8 cellular contexts compared by ENCODE assay signal in the genomic region with DNA sequence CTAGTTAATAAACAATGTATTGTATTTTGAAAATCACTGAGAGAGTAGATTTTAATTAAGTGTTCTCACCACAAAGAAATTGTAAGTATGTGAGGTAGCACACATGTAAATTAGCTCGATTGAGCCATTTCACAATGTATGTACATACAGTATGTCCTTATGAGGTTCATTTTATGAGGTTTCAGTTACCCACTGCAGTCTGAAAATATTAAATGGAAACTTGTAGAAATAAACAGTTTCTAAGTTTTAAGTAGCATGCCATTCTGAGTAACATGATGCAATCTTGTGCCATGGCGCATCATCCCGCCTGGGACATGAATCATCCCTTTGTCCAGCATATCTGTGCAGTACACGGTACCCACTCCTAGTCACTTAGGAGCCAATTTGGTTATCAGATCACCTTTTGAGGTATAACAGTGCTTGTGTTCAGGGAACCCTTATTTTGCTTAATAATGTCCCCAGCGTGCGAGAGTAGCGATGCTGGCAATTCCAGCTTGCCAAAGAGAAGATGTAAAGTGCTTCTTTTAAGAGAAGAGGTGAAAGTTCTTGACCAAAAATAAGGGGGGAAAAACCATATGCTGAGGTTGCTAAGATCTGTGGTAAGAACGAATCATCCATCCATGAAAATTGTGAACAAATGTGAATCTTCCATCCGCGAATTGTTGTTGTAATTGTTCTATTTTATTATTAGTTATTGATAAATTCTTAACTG.
DNase-seq lines count a peak whose midpoint lies in the region; ATAC-seq lines count a peak whose summit lies in the region.

No MANE protein-coding gene starts in this region.

- H3K9me3 ChIP-seq in iPS-20b (ENCODE audit: insufficient read depth, low read depth, low read length), result no peaks in the 10 kb centered on the region

- H3K36me3 ChIP-seq in iPS-20b (ENCODE audit: insufficient read depth, low read depth, low read length), result no peaks in the 10 kb centered on the region

- H3K4me3 ChIP-seq in iPS-20b (ENCODE audit: low read length), result no peak overlapping the region

- no peak overlapping the region for H3K27ac ChIP-seq in iPS-20b (ENCODE audit: low read length)

- DNase-seq in activated naive CD4-positive, alpha-beta T cell treated with Interleukin-2 at 50 U/mL for 16 hours, result peak; percentile 71
- DNase-seq in activated naive CD4-positive, alpha-beta T cell (lab: John Stamatoyannopoulos, UW), result no peak
- DNase-seq in activated CD8-positive, alpha-beta memory T cell treated with anti-CD3 and anti-CD28 coated beads, Interleukin-2, amount 50 U/mL, for 4 hours, result peak; percentile 58
- DNase-seq in stromal cell of bone marrow (ENCODE audit: low read depth), result peak; percentile 39
- no peak for DNase-seq in ecto neural progenitor cell (ENCODE audit: low spot score)
- no peak for DNase-seq in UCSD-AML1 (lab: John Stamatoyannopoulos, UW; ENCODE audit: unreplicated experiment)

- no peaks in the 10 kb centered on the region for H3K27me3 ChIP-seq in iPS-20b (ENCODE audit: insufficient read depth, low read length)

- ATAC-seq in HG03442 (IDR thresholded peaks at IDR 0.05; ENCODE audit: unreplicated experiment), result no peak

- H3K4me1 ChIP-seq in iPS-20b (ENCODE audit: insufficient read depth, low read length), result peaks cover 30% of the 10 kb centered on the region

- H3K9ac ChIP-seq in iPS-20b (ENCODE audit: low read depth, low read length), result 0 out of 2 replicates have a peak overlapping the region, but pooled peaks have one; percentile 0

Comparison
In these comparisons a context has a peak if more than half of its experiments do, and no peak if none do; other contexts are left out.
1. DNase-seq: peak in activated naive CD4-positive, alpha-beta T cell treated with Interleukin-2 at 50 U/mL for 16 hours (single experiment), activated CD8-positive, alpha-beta memory T cell treated with anti-CD3 and anti-CD28 coated beads, Interleukin-2, amount 50 U/mL, for 4 hours (single experiment) and stromal cell of bone marrow (single experiment); none in activated naive CD4-positive, alpha-beta T cell (0 of 4), ecto neural progenitor cell (single experiment) and UCSD-AML1 (single experiment).